In the genomic region with DNA sequence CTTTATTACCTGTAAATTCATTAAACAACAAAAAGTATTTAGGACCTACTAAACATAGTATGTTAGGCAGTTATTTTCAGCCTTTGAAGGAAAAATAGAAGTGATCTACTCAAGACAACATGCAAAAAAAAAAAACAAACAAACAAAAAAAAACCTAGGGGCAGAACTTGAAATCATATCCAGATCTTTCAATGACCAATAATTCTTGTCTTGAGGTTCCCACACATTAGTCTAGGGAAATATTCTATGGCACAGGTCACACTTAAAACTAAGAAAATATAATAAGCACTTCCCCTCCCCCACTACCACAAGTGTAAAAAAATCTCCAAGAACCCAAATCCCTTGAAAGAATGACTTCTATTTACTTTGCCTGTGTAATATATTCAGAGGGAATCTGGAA, we compare ENCODE assay signal across 14 cellular contexts. TPM values are rescaled to one million over a fixed set of nuclear protein-coding genes. Genes with fewer than 3 reads are reported as not detected.
DNase-seq lines count a peak whose midpoint lies in the region; ATAC-seq and TF ChIP-seq lines count a peak whose summit lies in the region.
"Had no signal": no experiment of that assay in that cellular context is flagged by ENCODE, and none has a peak within 500 bp of the region (broad histone marks: within the 10 kb centered on the region; RNA-seq: fewer than 3 reads in every experiment).

No MANE protein-coding gene starts in this region.

- intact Hi-C loops in mammary epithelial cell (cut with micrococcal nuclease) (loop anchor here (5.0 kb wide), 3 partner anchors 87 to 187 kb away; no protein-coding TSS in a partner anchor), gastrocnemius medialis (cut with DNase I; ENCODE audit: low total_unique reads) (loop anchor here (10.0 kb wide), 1 partner anchor 296 kb away; the partner anchor contains the start of gene UGP2)

- no peaks in the 10 kb centered on the region for H3K9me3 Mint-ChIP-seq in T-helper 1 cell treated with Interleukin-12 subunit alpha and Interleukin-12 subunit beta and Interleukin-4 antibody, amounts not matched to agents 30 μg/mL and 1 μg/mL, for 36 hours

- H3K4me1 ChIP-seq in Karpas-422 (ENCODE audit: low read length) (peaks cover 85% of the 10 kb centered on the region), mammary epithelial cell (ENCODE audit: insufficient read depth, low read length) (peaks cover 20% of the 10 kb centered on the region), gastrocnemius medialis (peaks cover 8 to 20% of the 10 kb centered on the region in 2 donors)

- no peaks in the 10 kb centered on the region for H3K9me3 ChIP-seq in Karpas-422 (ENCODE audit: low read length)
- no peaks in the 10 kb centered on the region for H3K9me3 ChIP-seq in mammary epithelial cell (replicated peaks; ENCODE audit: insufficient read depth, low read length)
- no peaks in the 10 kb centered on the region for H3K9me3 ChIP-seq in gastrocnemius medialis

- no peak for TF ChIP-seq POLR2A in gastrocnemius medialis (IDR thresholded peaks at IDR 0.05)

- H3K27me3 ChIP-seq in Karpas-422 (ENCODE audit: low read length) (no peaks in the 10 kb centered on the region), mammary epithelial cell (ENCODE audit: insufficient read depth, low read length) (no peaks in the 10 kb centered on the region), gastrocnemius medialis (no peaks in the 10 kb centered on the region), brain microvascular endothelial cell (replicated peaks) (no peaks in the 10 kb centered on the region)

- DNase-seq in T-helper 1 cell (no peak), Karpas-422 (no peak), mammary epithelial cell (no peak), gastrocnemius medialis (no peak), brain microvascular endothelial cell (no peak)
- no peak for DNase-seq in stimulated activated CD4-positive, alpha-beta T cell treated with anti-CD3 and anti-CD28 coated beads, Interleukin-2, amount 100 ng/mL, for 48 hours
- DNase-seq: 8988T; DMS79; kidney glomerular epithelial cell; occipital lobe; stimulated activated naive CD4-positive, alpha-beta T cell had no signal

- dilution Hi-C loops in mammary epithelial cell (cut with HindIII; ENCODE audit: low sequenced_read_pairs), result no loop called here

- no peak for ATAC-seq in gastrocnemius medialis
- no peak for ATAC-seq in HG03354 (IDR thresholded peaks at IDR 0.05; ENCODE audit: poor library complexity, severe bottlenecking, unreplicated experiment)
- ATAC-seq: Panc1 had no signal

- H3K9me2 ChIP-seq in Karpas-422 (replicated peaks; ENCODE audit: insufficient read depth, low read length), result no peaks in the 10 kb centered on the region

- no peaks in the 10 kb centered on the region for H3K27me3 Mint-ChIP-seq in T-helper 1 cell treated with Interleukin-12 subunit alpha and Interleukin-12 subunit beta and Interleukin-4 antibody, amounts not matched to agents 30 μg/mL and 1 μg/mL, for 36 hours (ENCODE audit: low read depth)

- H3K27ac Mint-ChIP-seq in T-helper 1 cell treated with Interleukin-12 subunit alpha and Interleukin-12 subunit beta and Interleukin-4 antibody, amounts not matched to agents 30 μg/mL and 1 μg/mL, for 36 hours, result peak overlapping the region; percentile 38

- in situ Hi-C loops in mammary epithelial cell (cut with MboI; ENCODE audit: low sequenced_read_pairs in 2 of 2), result no loop called here
- in situ Hi-C loops in gastrocnemius medialis (cut with MboI; ENCODE audit: low sequenced_read_pairs in 4 of 4), result loop anchor here in 1 of 4 donors (25.0 kb wide), 1 partner anchor 453 kb away; no protein-coding TSS in a partner anchor
- in situ Hi-C loops in brain microvascular endothelial cell (cut with HindIII; ENCODE audit: low pct_ligation_motif_present, low sequenced_read_pairs), result no loop called here

- H3K4me2 ChIP-seq in Karpas-422 (ENCODE audit: low read depth, low read length, poor library complexity, severe bottlenecking) (peak overlapping the region; percentile 95), mammary epithelial cell (ENCODE audit: insufficient read depth, low read depth, low read length) (peak overlapping the region; percentile 88)

- peak overlapping the region; percentile 95 for H3K27ac ChIP-seq in Karpas-422 (ENCODE audit: low read length)
- peak overlapping the region; percentile 94 for H3K27ac ChIP-seq in mammary epithelial cell (ENCODE audit: insufficient read depth, low read depth, low read length)
- H3K27ac ChIP-seq in gastrocnemius medialis, result peak overlapping the region in 3 of 4 donors; percentile 14 to 91 (median 44)
- no peak overlapping the region for H3K27ac ChIP-seq in brain microvascular endothelial cell

- peaks cover 22% of the 10 kb centered on the region for H3K36me3 Mint-ChIP-seq in T-helper 1 cell treated with Interleukin-12 subunit alpha and Interleukin-12 subunit beta and Interleukin-4 antibody, amounts not matched to agents 30 μg/mL and 1 μg/mL, for 36 hours (ENCODE audit: low read depth)

- peak overlapping the region; percentile 62 for H3K4me3 Mint-ChIP-seq in T-helper 1 cell treated with Interleukin-12 subunit alpha and Interleukin-12 subunit beta and Interleukin-4 antibody, amounts not matched to agents 30 μg/mL and 1 μg/mL, for 36 hours

- H4K20me1 ChIP-seq in Karpas-422 (ENCODE audit: insufficient read depth, low read depth, low read length), result peaks cover 16% of the 10 kb centered on the region; the same call in 1 of the 2 replicates
- no peaks in the 10 kb centered on the region for H4K20me1 ChIP-seq in mammary epithelial cell (ENCODE audit: insufficient read depth, low read length)

- H3K79me2 ChIP-seq in Karpas-422 (ENCODE audit: low read length) (peaks cover 92% of the 10 kb centered on the region), mammary epithelial cell (ENCODE audit: insufficient read depth, low read length) (peaks cover 85% of the 10 kb centered on the region)

- H3K9ac ChIP-seq in Karpas-422 (ENCODE audit: low read length), result peak overlapping the region; percentile 20
- H3K9ac ChIP-seq in mammary epithelial cell (ENCODE audit: insufficient read depth, low read length), result no peak overlapping the region

- H2AFZ ChIP-seq in Karpas-422 (ENCODE audit: low read length), result no peak overlapping the region
- H2AFZ ChIP-seq in mammary epithelial cell (ENCODE audit: low read depth, low read length), result no peak overlapping the region

- no TSS peak for BruUV-seq in mammary epithelial cell (replicated peaks; lab: Mats Ljungman, UMichigan)

- H3K36me3 ChIP-seq in Karpas-422 (ENCODE audit: insufficient read depth, low read length) (peaks cover 61% of the 10 kb centered on the region), mammary epithelial cell (ENCODE audit: insufficient read depth, low read length) (no peaks in the 10 kb centered on the region), gastrocnemius medialis (no peaks in the 10 kb centered on the region), brain microvascular endothelial cell (replicated peaks) (no peaks in the 10 kb centered on the region)

- TF ChIP-seq CTCF in mammary epithelial cell (conservative IDR thresholded peaks at IDR 0.05 in 1 of 2, IDR thresholded peaks at IDR 0.05 in 1 of 2; ENCODE audit: extremely low read depth in 1 of 2, insufficient read depth in 1 of 2, low read depth in 1 of 2, low read length in 2 of 2), result no peak
- TF ChIP-seq CTCF in gastrocnemius medialis (IDR thresholded peaks at IDR 0.05 in 4 of 5, conservative IDR thresholded peaks at IDR 0.05 in 1 of 5), result no peak
- TF ChIP-seq CTCF in brain microvascular endothelial cell (IDR thresholded peaks at IDR 0.05; ENCODE audit: low read depth, low read length, missing control alignments), result no peak

- peak overlapping the region; percentile 41 for H3K4me3 ChIP-seq in Karpas-422 (ENCODE audit: low read length)
- H3K4me3 ChIP-seq in mammary epithelial cell (replicated peaks in 1 of 3; ENCODE audit: insufficient read depth in 1 of 3, low read depth in 2 of 3, low read length in 3 of 3), result peak overlapping the region in 1 of 3 experiments; percentile 96
- H3K4me3 ChIP-seq in gastrocnemius medialis, result peak overlapping the region in 1 of 4 donors; percentile 13
- H3K4me3 ChIP-seq in brain microvascular endothelial cell (ENCODE audit: low read depth, low read length), result no peak overlapping the region

- CTCF ChIA-PET in mammary epithelial cell (lab: Charles Lee; ENCODE audit: low non-redundant PET), result interaction anchor here (0.7 kb wide), 1 partner anchor 170 kb away, joined by 3 read pairs; no protein-coding TSS in a partner anchor

- peaks cover 52% of the 10 kb centered on the region for H3K4me1 Mint-ChIP-seq in T-helper 1 cell treated with Interleukin-12 subunit alpha and Interleukin-12 subunit beta and Interleukin-4 antibody, amounts not matched to agents 30 μg/mL and 1 μg/mL, for 36 hours (ENCODE audit: low read depth)

RNA-seq across cellular contexts. Expression of gene PELI1, which starts 3.6 kb away (rescaled TPM):
- total RNA-seq in Karpas-422 (2014; rRNA removed; shearing (Covaris generic); ENCODE audit: low replicate concordance), result 49.9 and 90.7 TPM in 2 replicates
- total RNA-seq in mammary epithelial cell, result 10 to 100 TPM; 18.9 to 26.7 TPM
- 8.3 TPM for polyA plus RNA-seq in mammary epithelial cell
- 13.1 TPM for polyA minus RNA-seq in mammary epithelial cell
- 1 to 10 TPM; 3.7 to 7.5 (median 5.9) TPM for total RNA-seq in gastrocnemius medialis
